Comparison of ENCODE assay signal across 1 cellular context in the genomic region with DNA sequence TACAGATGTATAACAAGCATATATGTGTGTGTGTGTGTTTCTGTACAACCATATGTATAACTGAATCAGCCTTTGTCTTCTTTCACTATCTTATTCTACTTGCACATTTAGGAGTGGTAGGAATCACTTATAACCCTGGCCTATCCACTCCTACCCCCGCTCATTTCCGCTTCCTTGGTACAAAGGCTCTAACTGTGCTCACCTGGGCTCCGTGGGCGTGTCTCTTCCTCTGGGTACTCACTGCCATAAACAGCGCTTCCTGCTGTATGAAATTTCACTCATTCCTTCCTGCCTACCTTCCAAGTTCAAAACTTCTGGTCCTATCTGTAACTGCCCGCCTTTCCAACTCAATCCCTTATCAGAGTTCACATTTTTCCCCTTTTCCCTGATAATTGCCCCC.
TF ChIP-seq lines count a peak whose summit lies in the region.

No MANE protein-coding gene starts in this region.

TF ChIP-seq in GM23338, 12 proteins besides CTCF, POLR2A, EP300 and RAD21 (continued from another document):
- TF ChIP-seq, protein P1, sequence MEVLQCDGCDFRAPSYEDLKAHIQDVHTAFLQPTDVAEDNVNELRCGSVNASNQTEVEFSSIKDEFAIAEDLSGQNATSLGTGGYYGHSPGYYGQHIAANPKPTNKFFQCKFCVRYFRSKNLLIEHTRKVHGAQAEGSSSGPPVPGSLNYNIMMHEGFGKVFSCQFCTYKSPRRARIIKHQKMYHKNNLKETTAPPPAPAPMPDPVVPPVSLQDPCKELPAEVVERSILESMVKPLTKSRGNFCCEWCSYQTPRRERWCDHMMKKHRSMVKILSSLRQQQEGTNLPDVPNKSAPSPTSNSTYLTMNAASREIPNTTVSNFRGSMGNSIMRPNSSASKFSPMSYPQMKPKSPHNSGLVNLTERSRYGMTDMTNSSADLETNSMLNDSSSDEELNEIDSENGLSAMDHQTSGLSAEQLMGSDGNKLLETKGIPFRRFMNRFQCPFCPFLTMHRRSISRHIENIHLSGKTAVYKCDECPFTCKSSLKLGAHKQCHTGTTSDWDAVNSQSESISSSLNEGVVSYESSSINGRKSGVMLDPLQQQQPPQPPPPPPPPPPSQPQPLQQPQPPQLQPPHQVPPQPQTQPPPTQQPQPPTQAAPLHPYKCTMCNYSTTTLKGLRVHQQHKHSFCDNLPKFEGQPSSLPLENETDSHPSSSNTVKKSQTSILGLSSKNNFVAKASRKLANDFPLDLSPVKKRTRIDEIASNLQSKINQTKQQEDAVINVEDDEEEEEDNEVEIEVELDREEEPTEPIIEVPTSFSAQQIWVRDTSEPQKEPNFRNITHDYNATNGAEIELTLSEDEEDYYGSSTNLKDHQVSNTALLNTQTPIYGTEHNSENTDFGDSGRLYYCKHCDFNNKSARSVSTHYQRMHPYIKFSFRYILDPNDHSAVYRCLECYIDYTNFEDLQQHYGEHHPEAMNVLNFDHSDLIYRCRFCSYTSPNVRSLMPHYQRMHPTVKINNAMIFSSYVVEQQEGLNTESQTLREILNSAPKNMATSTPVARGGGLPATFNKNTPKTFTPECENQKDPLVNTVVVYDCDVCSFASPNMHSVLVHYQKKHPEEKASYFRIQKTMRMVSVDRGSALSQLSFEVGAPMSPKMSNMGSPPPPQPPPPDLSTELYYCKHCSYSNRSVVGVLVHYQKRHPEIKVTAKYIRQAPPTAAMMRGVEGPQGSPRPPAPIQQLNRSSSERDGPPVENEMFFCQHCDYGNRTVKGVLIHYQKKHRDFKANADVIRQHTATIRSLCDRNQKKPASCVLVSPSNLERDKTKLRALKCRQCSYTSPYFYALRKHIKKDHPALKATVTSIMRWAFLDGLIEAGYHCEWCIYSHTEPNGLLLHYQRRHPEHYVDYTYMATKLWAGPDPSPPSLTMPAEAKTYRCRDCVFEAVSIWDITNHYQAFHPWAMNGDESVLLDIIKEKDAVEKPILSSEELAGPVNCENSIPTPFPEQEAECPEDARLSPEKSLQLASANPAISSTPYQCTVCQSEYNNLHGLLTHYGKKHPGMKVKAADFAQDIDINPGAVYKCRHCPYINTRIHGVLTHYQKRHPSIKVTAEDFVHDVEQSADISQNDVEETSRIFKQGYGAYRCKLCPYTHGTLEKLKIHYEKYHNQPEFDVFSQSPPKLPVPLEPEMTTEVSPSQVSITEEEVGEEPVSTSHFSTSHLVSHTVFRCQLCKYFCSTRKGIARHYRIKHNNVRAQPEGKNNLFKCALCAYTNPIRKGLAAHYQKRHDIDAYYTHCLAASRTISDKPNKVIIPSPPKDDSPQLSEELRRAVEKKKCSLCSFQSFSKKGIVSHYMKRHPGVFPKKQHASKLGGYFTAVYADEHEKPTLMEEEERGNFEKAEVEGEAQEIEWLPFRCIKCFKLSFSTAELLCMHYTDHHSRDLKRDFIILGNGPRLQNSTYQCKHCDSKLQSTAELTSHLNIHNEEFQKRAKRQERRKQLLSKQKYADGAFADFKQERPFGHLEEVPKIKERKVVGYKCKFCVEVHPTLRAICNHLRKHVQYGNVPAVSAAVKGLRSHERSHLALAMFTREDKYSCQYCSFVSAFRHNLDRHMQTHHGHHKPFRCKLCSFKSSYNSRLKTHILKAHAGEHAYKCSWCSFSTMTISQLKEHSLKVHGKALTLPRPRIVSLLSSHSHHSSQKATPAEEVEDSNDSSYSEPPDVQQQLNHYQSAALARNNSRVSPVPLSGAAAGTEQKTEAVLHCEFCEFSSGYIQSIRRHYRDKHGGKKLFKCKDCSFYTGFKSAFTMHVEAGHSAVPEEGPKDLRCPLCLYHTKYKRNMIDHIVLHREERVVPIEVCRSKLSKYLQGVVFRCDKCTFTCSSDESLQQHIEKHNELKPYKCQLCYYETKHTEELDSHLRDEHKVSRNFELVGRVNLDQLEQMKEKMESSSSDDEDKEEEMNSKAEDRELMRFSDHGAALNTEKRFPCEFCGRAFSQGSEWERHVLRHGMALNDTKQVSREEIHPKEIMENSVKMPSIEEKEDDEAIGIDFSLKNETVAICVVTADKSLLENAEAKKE (CRISPR knock-in tag; IDR thresholded peaks at IDR 0.05), result no peak
- TF ChIP-seq STAT1 (IDR thresholded peaks at IDR 0.05; ENCODE audit: unreplicated experiment), result no peak
